1 cellular context compared by ENCODE assay signal in genomic region chr9:12774861-12775367, GRCh38.
A peak's percentile ranks its signal among the peaks of the same experiment; 100 is the strongest.
TF ChIP-seq lines count a peak whose summit lies in the region.

LURAP1L (plus strand) TSS chr9:12775020; CDS start chr9:12775716, 696 bp downstream.

TF ChIP-seq in HepG2, 621 proteins besides CTCF, POLR2A, EP300 and RAD21 (continued from another document and continues in another):
- TF ChIP-seq FOXP4 (CRISPR knock-in tag; IDR thresholded peaks at IDR 0.05) (peak; percentile 45), NFYB (CRISPR knock-in tag; IDR thresholded peaks at IDR 0.05) (no peak), NFE2 (CRISPR knock-in tag; IDR thresholded peaks at IDR 0.05) (no peak), IRF2 (CRISPR knock-in tag; IDR thresholded peaks at IDR 0.05) (0 out of 2 replicates have a peak, but pooled peaks have one; percentile 12), REL (CRISPR knock-in tag; conservative IDR thresholded peaks at IDR 0.05) (no peak), NFATC3 (CRISPR knock-in tag; IDR thresholded peaks at IDR 0.05) (no peak), BCL3 (CRISPR knock-in tag; IDR thresholded peaks at IDR 0.05) (no peak), ZNF558 (CRISPR knock-in tag; IDR thresholded peaks at IDR 0.05; ENCODE audit: borderline replicate concordance) (no peak), SKI (IDR thresholded peaks at IDR 0.05; ENCODE audit: partially characterized antibody) (no peak), SMAD1 (CRISPR knock-in tag; IDR thresholded peaks at IDR 0.05; ENCODE audit: borderline replicate concordance, low read depth) (no peak), FOSL2 (CRISPR knock-in tag; IDR thresholded peaks at IDR 0.05) (peak; percentile 27; the same call in 1 of the 2 replicates), BRF2 (CRISPR knock-in tag; IDR thresholded peaks at IDR 0.05) (no peak), ZNF563 (CRISPR knock-in tag; IDR thresholded peaks at IDR 0.05) (no peak), DDIT3 (CRISPR knock-in tag; IDR thresholded peaks at IDR 0.05) (no peak), RORA (CRISPR knock-in tag; IDR thresholded peaks at IDR 0.05) (no peak), ZNF136 (CRISPR knock-in tag; IDR thresholded peaks at IDR 0.05; ENCODE audit: low read depth) (peak; percentile 49; the same call in 1 of the 2 replicates), DZIP1 (CRISPR knock-in tag; IDR thresholded peaks at IDR 0.05) (no peak), ATF7 (IDR thresholded peaks at IDR 0.05) (no peak), ATF7 (CRISPR knock-in tag; IDR thresholded peaks at IDR 0.05) (no peak), ZSCAN21 (CRISPR knock-in tag; IDR thresholded peaks at IDR 0.05; ENCODE audit: borderline replicate concordance) (no peak), ZNF251 (CRISPR knock-in tag; IDR thresholded peaks at IDR 0.05) (no peak), ZNF17 (CRISPR knock-in tag; IDR thresholded peaks at IDR 0.05) (no peak), ZSCAN29 (CRISPR knock-in tag; conservative IDR thresholded peaks at IDR 0.05) (no peak), HMGA1 (CRISPR knock-in tag; conservative IDR thresholded peaks at IDR 0.05) (no peak), FOXK2 (IDR thresholded peaks at IDR 0.05) (no peak), MBNL3 (CRISPR knock-in tag; conservative IDR thresholded peaks at IDR 0.05) (no peak), PHB2 (IDR thresholded peaks at IDR 0.05; ENCODE audit: partially characterized antibody) (no peak), HMGXB3 (CRISPR knock-in tag; IDR thresholded peaks at IDR 0.05; ENCODE audit: borderline replicate concordance) (peak; percentile 47; the same call in 1 of the 2 replicates), MLLT10 (CRISPR knock-in tag; IDR thresholded peaks at IDR 0.05) (no peak), ZNF550 (CRISPR knock-in tag; IDR thresholded peaks at IDR 0.05; ENCODE audit: borderline replicate concordance) (no peak), ZBTB38 (CRISPR knock-in tag; IDR thresholded peaks at IDR 0.05) (no peak), IKZF4 (CRISPR knock-in tag; IDR thresholded peaks at IDR 0.05; ENCODE audit: borderline replicate concordance, low read depth, not compliant biosample characterization) (no peak), SRSF1 (optimal IDR thresholded peaks at IDR 0.05; ENCODE audit: low read depth, low read length) (no peak), NCOA5 (CRISPR knock-in tag; IDR thresholded peaks at IDR 0.05) (no peak), ZNF430 (CRISPR knock-in tag; IDR thresholded peaks at IDR 0.05) (no peak), ZNF790 (CRISPR knock-in tag; IDR thresholded peaks at IDR 0.05; ENCODE audit: borderline replicate concordance) (no peak), ZNF530 (CRISPR knock-in tag; IDR thresholded peaks at IDR 0.05; ENCODE audit: low read depth) (no peak), HCFC1 (IDR thresholded peaks at IDR 0.05; ENCODE audit: low read depth, low read length) (no peak), ADNP (CRISPR knock-in tag; IDR thresholded peaks at IDR 0.05) (no peak), PTBP1 (IDR thresholded peaks at IDR 0.05; ENCODE audit: low read depth, low read length, poor library complexity, severe bottlenecking) (no peak), HNF1B (CRISPR knock-in tag; IDR thresholded peaks at IDR 0.05) (peak; percentile 61), TFDP1 (CRISPR knock-in tag; IDR thresholded peaks at IDR 0.05; ENCODE audit: borderline replicate concordance) (no peak), ZNF781 (CRISPR knock-in tag; IDR thresholded peaks at IDR 0.05; ENCODE audit: borderline replicate concordance, not compliant biosample characterization) (no peak), DR1 (CRISPR knock-in tag; IDR thresholded peaks at IDR 0.05) (no peak; the same call in 1 of the 2 replicates), ZMYM2 (CRISPR knock-in tag; IDR thresholded peaks at IDR 0.05) (no peak)
- TF ChIP-seq, protein P1, sequence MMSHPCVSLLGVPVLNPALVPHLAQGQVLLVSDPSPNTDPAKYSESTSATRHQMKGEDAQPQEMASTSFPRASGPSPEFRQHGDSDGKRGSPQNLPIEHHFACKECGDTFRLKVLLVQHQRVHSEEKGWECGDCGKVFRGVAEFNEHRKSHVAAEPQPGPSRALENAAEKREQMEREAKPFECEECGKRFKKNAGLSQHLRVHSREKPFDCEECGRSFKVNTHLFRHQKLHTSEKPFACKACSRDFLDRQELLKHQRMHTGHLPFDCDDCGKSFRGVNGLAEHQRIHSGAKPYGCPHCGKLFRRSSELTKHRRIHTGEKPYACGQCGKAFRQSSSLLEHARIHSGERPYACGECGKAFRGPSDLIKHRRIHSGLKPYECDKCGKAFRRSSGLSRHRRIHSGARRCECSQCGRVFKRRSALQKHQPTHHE (CRISPR knock-in tag; IDR thresholded peaks at IDR 0.05; ENCODE audit: borderline replicate concordance) = no peak
- TF ChIP-seq, protein P2, sequence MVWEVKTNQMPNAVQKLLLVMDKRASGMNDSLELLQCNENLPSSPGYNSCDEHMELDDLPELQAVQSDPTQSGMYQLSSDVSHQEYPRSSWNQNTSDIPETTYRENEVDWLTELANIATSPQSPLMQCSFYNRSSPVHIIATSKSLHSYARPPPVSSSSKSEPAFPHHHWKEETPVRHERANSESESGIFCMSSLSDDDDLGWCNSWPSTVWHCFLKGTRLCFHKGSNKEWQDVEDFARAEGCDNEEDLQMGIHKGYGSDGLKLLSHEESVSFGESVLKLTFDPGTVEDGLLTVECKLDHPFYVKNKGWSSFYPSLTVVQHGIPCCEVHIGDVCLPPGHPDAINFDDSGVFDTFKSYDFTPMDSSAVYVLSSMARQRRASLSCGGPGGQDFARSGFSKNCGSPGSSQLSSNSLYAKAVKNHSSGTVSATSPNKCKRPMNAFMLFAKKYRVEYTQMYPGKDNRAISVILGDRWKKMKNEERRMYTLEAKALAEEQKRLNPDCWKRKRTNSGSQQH (CRISPR knock-in tag; IDR thresholded peaks at IDR 0.05; ENCODE audit: low read depth) = peak; percentile 27; the same call in 1 of the 2 replicates
